ENCODE assay signal across 8 cellular contexts in the genomic region with DNA sequence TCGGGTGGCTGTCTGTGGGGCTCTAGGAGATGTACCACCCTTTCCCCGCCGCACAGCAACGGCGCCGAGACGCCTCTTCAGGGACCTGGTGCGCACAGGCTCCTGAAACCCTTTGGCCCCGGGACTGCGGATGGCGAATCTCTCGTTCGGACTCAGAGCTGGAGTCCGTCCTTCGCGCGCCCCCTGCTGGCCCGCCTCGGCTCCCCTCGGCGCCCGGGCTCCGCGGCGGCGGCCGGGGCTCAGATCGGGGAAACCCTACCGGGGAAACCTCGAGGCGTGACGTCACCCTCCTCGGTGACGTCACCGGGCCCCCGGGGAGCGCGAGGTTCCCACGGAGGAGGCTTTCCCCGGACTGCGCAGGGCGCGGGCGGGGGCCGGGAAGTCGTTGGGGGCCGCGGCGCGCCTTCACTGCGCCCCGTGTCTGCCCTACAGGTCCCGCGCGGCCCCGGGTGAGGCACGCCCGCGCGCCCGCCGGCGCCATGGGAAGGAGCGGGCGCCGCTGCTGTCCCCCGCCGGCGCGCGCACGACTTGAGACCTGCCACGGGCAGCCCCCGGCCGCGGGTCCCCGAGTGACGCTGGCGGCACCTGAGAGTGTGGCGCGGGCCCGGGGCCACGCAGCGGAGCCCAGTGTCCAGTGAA. TPM values are rescaled to one million over a fixed set of nuclear protein-coding genes. Genes with fewer than 3 reads are reported as not detected.
DNase-seq lines count a peak whose midpoint lies in the region; ATAC-seq, FAIRE-seq and TF ChIP-seq lines count a peak whose summit lies in the region.

No MANE protein-coding gene starts in this region.

- ATAC-seq in GM21576 (IDR thresholded peaks at IDR 0.05; ENCODE audit: unreplicated experiment), result peak; percentile 44
- peak; percentile 67 for ATAC-seq in activated T-helper 17 cell treated with anti-CD3 and anti-CD28 coated beads, Interleukin-2, amount 50 U/mL, for 72 hours (replicated peaks)
- ATAC-seq in naive thymus-derived CD8-positive, alpha-beta T cell, result peak; percentile 46 to 56
- peak; percentile 62 to 64 for ATAC-seq in stimulated activated naive B cell treated with anti-CD40 and anti-IgM and Interleukin-4, amounts not matched to agents 10 μg/mL and 1 μg/mL and 100 μg/mL, for 72 hours (replicated peaks)

- H3K27ac Mint-ChIP-seq in IgD-negative memory B cell, result peak overlapping the region; percentile 93 to 100 (median 98)
- no peak overlapping the region for H3K27ac Mint-ChIP-seq in activated T-helper 17 cell treated with anti-CD3 and anti-CD28 coated beads, Interleukin-2, amount 50 U/mL, for 72 hours
- H3K27ac Mint-ChIP-seq in naive thymus-derived CD8-positive, alpha-beta T cell, result peak overlapping the region in 8 of 10 donors; percentile 67 to 98 (median 90)
- H3K27ac Mint-ChIP-seq in stimulated activated naive B cell treated with anti-CD40 and anti-IgM and Interleukin-4, amounts not matched to agents 10 μg/mL and 1 μg/mL and 100 μg/mL, for 72 hours, result peak overlapping the region; percentile 79

- no peaks in the 10 kb centered on the region for H3K9me3 Mint-ChIP-seq in IgD-negative memory B cell
- no peaks in the 10 kb centered on the region for H3K9me3 Mint-ChIP-seq in activated T-helper 17 cell treated with anti-CD3 and anti-CD28 coated beads, Interleukin-2, amount 50 U/mL, for 72 hours
- H3K9me3 Mint-ChIP-seq in naive thymus-derived CD8-positive, alpha-beta T cell, result no peaks in the 10 kb centered on the region
- H3K9me3 Mint-ChIP-seq in stimulated activated naive B cell treated with anti-CD40 and anti-IgM and Interleukin-4, amounts not matched to agents 10 μg/mL and 1 μg/mL and 100 μg/mL, for 72 hours, result no peaks in the 10 kb centered on the region

- peak; percentile 42 for TF ChIP-seq CTCF in fibroblast of mammary gland (conservative IDR thresholded peaks at IDR 0.05; ENCODE audit: control insufficient read depth, insufficient read depth, low read depth, low read length)

- no peaks in the 10 kb centered on the region for H3K27me3 Mint-ChIP-seq in IgD-negative memory B cell
- H3K27me3 Mint-ChIP-seq in activated T-helper 17 cell treated with anti-CD3 and anti-CD28 coated beads, Interleukin-2, amount 50 U/mL, for 72 hours, result no peaks in the 10 kb centered on the region
- no peaks in the 10 kb centered on the region for H3K27me3 Mint-ChIP-seq in naive thymus-derived CD8-positive, alpha-beta T cell
- H3K27me3 Mint-ChIP-seq in stimulated activated naive B cell treated with anti-CD40 and anti-IgM and Interleukin-4, amounts not matched to agents 10 μg/mL and 1 μg/mL and 100 μg/mL, for 72 hours, result no peaks in the 10 kb centered on the region

- POLR2A ChIA-PET in naive thymus-derived CD8-positive, alpha-beta T cell (lab: Charles Lee), result interaction anchor here (0.7 to 25.4 kb wide), 18 partner anchors 11 to 146 kb away, joined by 3 to 1530 read pairs (median 7); a partner anchor contains a TSS

- DNase-seq in DMS79 (lab: John Stamatoyannopoulos, UW), result peak; percentile 68
- DNase-seq in RCC 7860 (ENCODE audit: low spot score), result peak; percentile 79
- DNase-seq in fibroblast of mammary gland (ENCODE audit: low read depth), result peak; percentile 84
- peak; percentile 84 to 98 (median 94) for DNase-seq in naive thymus-derived CD8-positive, alpha-beta T cell
- DNase-seq in stimulated activated naive B cell treated with anti-CD40 and anti-IgM and Interleukin-4, amounts not matched to agents 10 μg/mL and 1 μg/mL and 100 μg/mL, for 72 hours, result peak; percentile 93

- H3K4me3 Mint-ChIP-seq in IgD-negative memory B cell, result peak overlapping the region; percentile 86 to 98 (median 96)
- peak overlapping the region; percentile 76 for H3K4me3 Mint-ChIP-seq in activated T-helper 17 cell treated with anti-CD3 and anti-CD28 coated beads, Interleukin-2, amount 50 U/mL, for 72 hours
- peak overlapping the region; percentile 33 to 93 (median 84) for H3K4me3 Mint-ChIP-seq in naive thymus-derived CD8-positive, alpha-beta T cell
- H3K4me3 Mint-ChIP-seq in stimulated activated naive B cell treated with anti-CD40 and anti-IgM and Interleukin-4, amounts not matched to agents 10 μg/mL and 1 μg/mL and 100 μg/mL, for 72 hours, result peak overlapping the region; percentile 83 to 86

- FAIRE-seq in RCC 7860 (lab: Jason Lieb, UNC), result no peak

- H3K4me3 ChIP-seq in fibroblast of mammary gland (ENCODE audit: control insufficient read depth, low read depth, low read length), result peak overlapping the region; percentile 27

- H3K36me3 Mint-ChIP-seq in IgD-negative memory B cell, result no peaks in the 10 kb centered on the region
- H3K36me3 Mint-ChIP-seq in activated T-helper 17 cell treated with anti-CD3 and anti-CD28 coated beads, Interleukin-2, amount 50 U/mL, for 72 hours (ENCODE audit: low read depth), result no peaks in the 10 kb centered on the region
- peaks cover 0 to 3% (median 0%) of the 10 kb centered on the region in 3 donors for H3K36me3 Mint-ChIP-seq in naive thymus-derived CD8-positive, alpha-beta T cell
- peaks cover 6 to 9% of the 10 kb centered on the region in 2 donors for H3K36me3 Mint-ChIP-seq in stimulated activated naive B cell treated with anti-CD40 and anti-IgM and Interleukin-4, amounts not matched to agents 10 μg/mL and 1 μg/mL and 100 μg/mL, for 72 hours

- H3K4me1 Mint-ChIP-seq in IgD-negative memory B cell, result peaks cover 13 to 24% (median 14%) of the 10 kb centered on the region in 3 donors
- H3K4me1 Mint-ChIP-seq in activated T-helper 17 cell treated with anti-CD3 and anti-CD28 coated beads, Interleukin-2, amount 50 U/mL, for 72 hours, result no peaks in the 10 kb centered on the region
- H3K4me1 Mint-ChIP-seq in naive thymus-derived CD8-positive, alpha-beta T cell, result peaks cover 14 to 41% (median 28%) of the 10 kb centered on the region in 4 donors
- peaks cover 22 to 55% of the 10 kb centered on the region in 2 donors for H3K4me1 Mint-ChIP-seq in stimulated activated naive B cell treated with anti-CD40 and anti-IgM and Interleukin-4, amounts not matched to agents 10 μg/mL and 1 μg/mL and 100 μg/mL, for 72 hours

RNA-seq across cellular contexts. Expression of a gene that starts 7.9 kb away (rescaled TPM):
- 23.1 TPM for polyA plus RNA-seq in IgD-negative memory B cell
- 10 to 100 TPM in 1 of 2 donors, 1 to 10 TPM in 1; 8.2 to 13.6 TPM for total RNA-seq in activated T-helper 17 cell treated with anti-CD3 and anti-CD28 coated beads, Interleukin-2, amount 50 U/mL, for 72 hours
- total RNA-seq in naive thymus-derived CD8-positive, alpha-beta T cell, result 1 to 10 TPM; 7.6 to 7.7 TPM
- polyA plus RNA-seq in naive thymus-derived CD8-positive, alpha-beta T cell, result 10 to 100 TPM; 14.6 to 21.6 (median 20.6) TPM

RNA-seq across cellular contexts. Expression of a gene that starts 18.9 kb away (rescaled TPM):
- 0.54 TPM for polyA plus RNA-seq in IgD-negative memory B cell
- 1 to 10 TPM; 2.3 to 3.1 TPM for total RNA-seq in activated T-helper 17 cell treated with anti-CD3 and anti-CD28 coated beads, Interleukin-2, amount 50 U/mL, for 72 hours
- 10 to 100 TPM; 57.0 to 62.9 TPM for total RNA-seq in naive thymus-derived CD8-positive, alpha-beta T cell
- polyA plus RNA-seq in naive thymus-derived CD8-positive, alpha-beta T cell, result 10 to 100 TPM; 20.5 to 25.3 (median 21.8) TPM

RNA-seq across cellular contexts. Expression of a gene that starts 28.0 kb away (rescaled TPM):
- polyA plus RNA-seq in IgD-negative memory B cell, result 107 TPM
- total RNA-seq in activated T-helper 17 cell treated with anti-CD3 and anti-CD28 coated beads, Interleukin-2, amount 50 U/mL, for 72 hours, result 100 to 1,000 TPM; 108 to 130 TPM
- 100 to 1,000 TPM; 176 to 181 TPM for total RNA-seq in naive thymus-derived CD8-positive, alpha-beta T cell
- 100 to 1,000 TPM in 2 of 3 donors, 10 to 100 TPM in 1; 83.1 to 204 (median 104) TPM for polyA plus RNA-seq in naive thymus-derived CD8-positive, alpha-beta T cell

RNA-seq across cellular contexts. Expression of a gene that starts 42.9 kb away (rescaled TPM):
- polyA plus RNA-seq in IgD-negative memory B cell, result 16.3 TPM
- total RNA-seq in activated T-helper 17 cell treated with anti-CD3 and anti-CD28 coated beads, Interleukin-2, amount 50 U/mL, for 72 hours, result 10 to 100 TPM; 34.9 to 38.8 TPM
- total RNA-seq in naive thymus-derived CD8-positive, alpha-beta T cell, result 10 to 100 TPM; 16.7 to 19.1 TPM
- 1 to 10 TPM; 4.3 to 5.8 (median 5.3) TPM for polyA plus RNA-seq in naive thymus-derived CD8-positive, alpha-beta T cell

RNA-seq across cellular contexts. Expression of a gene that starts 45.2 kb away (rescaled TPM):
- polyA plus RNA-seq in IgD-negative memory B cell, result 0.78 TPM
- total RNA-seq in activated T-helper 17 cell treated with anti-CD3 and anti-CD28 coated beads, Interleukin-2, amount 50 U/mL, for 72 hours, result 1 to 10 TPM; 3.7 to 4.6 TPM
- not detected for total RNA-seq in naive thymus-derived CD8-positive, alpha-beta T cell
- under 1 TPM; 0.21 to 0.26 (median 0.25) TPM for polyA plus RNA-seq in naive thymus-derived CD8-positive, alpha-beta T cell

Comparison
In these comparisons a context has a peak if more than half of its experiments do, and no peak if none do; other contexts are left out.
1. Peak in every context shown above with its lines: DNase-seq, ATAC-seq and H3K4me3 ChIP-seq.
2. RNA of a gene that starts 18.9 kb away (total RNA-seq): 57.0 to 62.9 TPM in naive thymus-derived CD8-positive, alpha-beta T cell; 2.3 to 3.1 TPM in activated T-helper 17 cell treated with anti-CD3 and anti-CD28 coated beads, Interleukin-2, amount 50 U/mL, for 72 hours; every median in the first group is over 10 times any median in the second.